8 cellular contexts compared by ENCODE assay signal in genomic region chr14:89701079-89702043, GRCh38.
DNase-seq lines count a peak whose midpoint lies in the region; ATAC-seq and TF ChIP-seq lines count a peak whose summit lies in the region.

No MANE protein-coding gene starts in this region.

- H3K36me3 ChIP-seq in cardiac muscle cell (no peaks in the 10 kb centered on the region), parathyroid adenoma (ENCODE audit: control insufficient read depth, insufficient read depth, low read length) (no peaks in the 10 kb centered on the region), thyroid gland (no peaks in the 10 kb centered on the region)

- H3K36me3 Mint-ChIP-seq in activated naive CD8-positive, alpha-beta T cell = peaks cover 2% of the 10 kb centered on the region

- H3K79me2 ChIP-seq in parathyroid adenoma = no peaks in the 10 kb centered on the region

- peaks cover 4% of the 10 kb centered on the region for H3K9me3 Mint-ChIP-seq in activated naive CD8-positive, alpha-beta T cell (ENCODE audit: low read depth)

- DNase-seq in DMS114 treated with DMSO at 0.1 percent for 48 hours (lab: John Stamatoyannopoulos, UW; ENCODE audit: unreplicated experiment) (peak; percentile 28), LNCaP clone FGC (ENCODE audit: low read depth) (no peak), cardiac muscle cell (ENCODE audit: low read depth in 1 of 2, low spot score in 1 of 2) (peak; percentile 80 to 91), thyroid gland (peak; percentile 89)

- peak in 1 of 2 donors; percentile 31 for TF ChIP-seq POLR2A in thyroid gland (IDR thresholded peaks at IDR 0.05)

- 7 to 9% methylated on average over 31 to 39 of the region's 85 CpGs for WGBS in thyroid gland, 2 donors

- H3K27me3 ChIP-seq in cardiac muscle cell (no peaks in the 10 kb centered on the region), parathyroid adenoma (ENCODE audit: control insufficient read depth, insufficient read depth, low read length) (no peaks in the 10 kb centered on the region), thyroid gland (no peaks in the 10 kb centered on the region)

- H3K4me2 ChIP-seq in parathyroid adenoma (ENCODE audit: low read length) = peak overlapping the region; percentile 79

- H3K9me3 ChIP-seq in cardiac muscle cell (ENCODE audit: low read depth) (no peaks in the 10 kb centered on the region), parathyroid adenoma (ENCODE audit: control insufficient read depth, low read length) (no peaks in the 10 kb centered on the region), thyroid gland (no peaks in the 10 kb centered on the region)

- no peaks in the 10 kb centered on the region for H3K27me3 Mint-ChIP-seq in activated naive CD8-positive, alpha-beta T cell

- no peak for TF ChIP-seq CTCF in LNCaP clone FGC (IDR thresholded peaks at IDR 0.05; ENCODE audit: control insufficient read depth, extremely low read depth, insufficient read depth)
- TF ChIP-seq CTCF in cardiac muscle cell (IDR thresholded peaks at IDR 0.05; ENCODE audit: low read depth, low read length) = no peak
- TF ChIP-seq CTCF in parathyroid adenoma (IDR thresholded peaks at IDR 0.05) = no peak
- no peak for TF ChIP-seq CTCF in thyroid gland (IDR thresholded peaks at IDR 0.05)

- H3K9ac ChIP-seq in parathyroid adenoma = no peak overlapping the region

- peak overlapping the region; percentile 95 for H3K27ac Mint-ChIP-seq in activated naive CD8-positive, alpha-beta T cell

- H3K4me1 ChIP-seq in cardiac muscle cell (ENCODE audit: low read depth) (peaks cover 15% of the 10 kb centered on the region), parathyroid adenoma (peaks cover 5% of the 10 kb centered on the region), thyroid gland (peaks cover 14 to 19% of the 10 kb centered on the region in 2 donors)

- peak overlapping the region; percentile 86 for H3K4me3 Mint-ChIP-seq in activated naive CD8-positive, alpha-beta T cell

- ATAC-seq in GM21825 (IDR thresholded peaks at IDR 0.05; ENCODE audit: unreplicated experiment) (peak; percentile 84), SK-N-SH treated with all-trans-retinoic acid at 6 μM for 48 hours (peak; percentile 86)

- H2AFZ ChIP-seq in parathyroid adenoma = peak overlapping the region; percentile 100

- H3K27ac ChIP-seq in cardiac muscle cell (no peak overlapping the region), parathyroid adenoma (peak overlapping the region; percentile 71), thyroid gland (peak overlapping the region; percentile 2 to 87 (median 83))

- H3K4me1 Mint-ChIP-seq in activated naive CD8-positive, alpha-beta T cell (ENCODE audit: low read depth) = peaks cover 54% of the 10 kb centered on the region

- peak overlapping the region; percentile 43 for H3K4me3 ChIP-seq in LNCaP clone FGC (ENCODE audit: low read depth, low read length)
- peak overlapping the region; percentile 48 for H3K4me3 ChIP-seq in cardiac muscle cell
- H3K4me3 ChIP-seq in parathyroid adenoma (ENCODE audit: low read depth, low read length) = peak overlapping the region; percentile 61
- peak overlapping the region in 2 of 3 donors; percentile 30 to 40 for H3K4me3 ChIP-seq in thyroid gland (replicated peaks in 1 of 3)

- intact Hi-C loops in thyroid gland (cut with DNase I) = no loop called here

TF ChIP-seq in SK-N-SH treated with all-trans-retinoic acid at 6 μM for 48 hours, 23 proteins besides CTCF, POLR2A, EP300 and RAD21:
- TF ChIP-seq POU6F1 (CRISPR knock-in tag; IDR thresholded peaks at IDR 0.05; ENCODE audit: borderline replicate concordance, low read depth) = no peak
